Comparison of ENCODE assay signal across 12 cellular contexts in the genomic region with DNA sequence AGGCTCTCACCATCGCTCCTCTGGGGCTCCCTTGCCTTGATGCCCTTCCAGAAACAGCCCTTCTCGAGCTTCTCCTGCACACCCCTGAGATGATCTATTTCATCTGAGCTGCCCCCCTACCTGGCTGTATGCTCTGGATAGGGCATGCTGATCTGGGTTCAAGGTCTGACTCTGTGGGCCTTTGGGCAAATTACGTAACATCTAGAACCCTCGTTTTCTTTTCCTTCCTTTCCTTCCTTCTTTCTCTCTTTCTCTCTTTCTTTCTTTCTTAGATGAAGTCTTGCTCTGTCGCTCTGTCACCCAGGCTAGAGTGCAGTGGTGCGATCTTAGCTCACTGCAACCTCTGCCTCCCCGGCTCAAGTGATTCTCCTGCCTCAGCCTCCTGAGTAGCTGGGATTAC. TPM values are rescaled to one million over a fixed set of nuclear protein-coding genes. Genes with fewer than 3 reads are reported as not detected.
A peak's percentile ranks its signal among the peaks of the same experiment; 100 is the strongest.
DNase-seq lines count a peak whose midpoint lies in the region; ATAC-seq, FAIRE-seq and TF ChIP-seq lines count a peak whose summit lies in the region.
"Had no signal": no experiment of that assay in that cellular context is flagged by ENCODE, and none has a peak within 500 bp of the region (broad histone marks: within the 10 kb centered on the region; RNA-seq: fewer than 3 reads in every experiment).

No MANE protein-coding gene starts in this region.

- no peaks in the 10 kb centered on the region for H3K27me3 ChIP-seq in CD8-positive, alpha-beta T cell (ENCODE audit: insufficient read depth, low read length)
- H3K27me3 ChIP-seq in IMR-90 (ENCODE audit: control insufficient read depth, insufficient read depth, low read length) (no peaks in the 10 kb centered on the region), K562 (ENCODE audit: control insufficient read depth in 2 of 2, insufficient read depth in 2 of 2, low read length in 2 of 2) (no peaks in the 10 kb centered on the region)
- H3K27me3 ChIP-seq: brain microvascular endothelial cell, sigmoid colon had no signal

- H3K27me3 Mint-ChIP-seq in CD8-positive, alpha-beta T cell (ENCODE audit: low read depth) = no peaks in the 10 kb centered on the region
- H3K27me3 Mint-ChIP-seq in natural killer cell treated with Interleukin-12 subunit alpha and Interleukin-12 subunit beta and Interleukin-15 and Interleukin-18, amount 100 ng/mL, for 72 hours = peaks cover 0 to 3% of the 10 kb centered on the region in 2 donors

- H3K14ac ChIP-seq in IMR-90 (replicated peaks; ENCODE audit: low read depth, low read length) = peak overlapping the region; percentile 81; the same call in 1 of the 2 replicates

- H3K4me1 Mint-ChIP-seq in CD8-positive, alpha-beta T cell (ENCODE audit: low read depth) = peaks cover 55% of the 10 kb centered on the region
- peaks cover 28 to 48% of the 10 kb centered on the region in 2 donors for H3K4me1 Mint-ChIP-seq in natural killer cell treated with Interleukin-12 subunit alpha and Interleukin-12 subunit beta and Interleukin-15 and Interleukin-18, amount 100 ng/mL, for 72 hours (ENCODE audit: low read depth in 2 of 2)

- H3K56ac ChIP-seq in IMR-90 (ENCODE audit: extremely low read depth, insufficient read depth, low read length) = no peak overlapping the region

- no peak for DNase-seq in CD8-positive, alpha-beta T cell
- DNase-seq in IMR-90 (no peak), K562 (ENCODE audit: extremely low read depth in 1 of 4, low spot score in 3 of 4) (no peak), hypothalamus (lab: John Stamatoyannopoulos, UW) (no peak), HK-2 (ENCODE audit: unreplicated experiment) (no peak)
- DNase-seq in natural killer cell treated with Interleukin-12 subunit alpha and Interleukin-12 subunit beta and Interleukin-15 and Interleukin-18, amount 100 ng/mL, for 72 hours (ENCODE audit: low spot score) = no peak
- DNase-seq: brain microvascular endothelial cell, NCI-H1694, NCI-H524 treated with DMSO at 0.1 percent for 48 hours, sigmoid colon had no signal

- H2AFZ ChIP-seq in IMR-90 (replicated peaks; ENCODE audit: low read length, poor library complexity) = no peak overlapping the region
- H2AFZ ChIP-seq in K562 (ENCODE audit: low read depth, low read length) = no peak overlapping the region

- TF ChIP-seq RAD21 in IMR-90 (IDR thresholded peaks at IDR 0.05; ENCODE audit: low read length) (no peak), K562 (CRISPR knock-in tag; conservative IDR thresholded peaks at IDR 0.05 in 1 of 2, IDR thresholded peaks at IDR 0.05 in 1 of 2) (no peak)

- peak overlapping the region; percentile 100; the same call in 2 of the 3 replicates for H2BK15ac ChIP-seq in IMR-90 (ENCODE audit: low read depth, low read length)

- dilution Hi-C loops in IMR-90 (cut with HindIII; ENCODE audit: low sequenced_read_pairs, unreplicated experiment) = no loop called here

- no peaks in the 10 kb centered on the region for H3K36me3 Mint-ChIP-seq in CD8-positive, alpha-beta T cell
- no peaks in the 10 kb centered on the region for H3K36me3 Mint-ChIP-seq in natural killer cell treated with Interleukin-12 subunit alpha and Interleukin-12 subunit beta and Interleukin-15 and Interleukin-18, amount 100 ng/mL, for 72 hours

- peak overlapping the region; percentile 63; the same call in 1 of the 2 replicates for H3K18ac ChIP-seq in IMR-90 (ENCODE audit: low read depth, low read length)

- H3K79me1 ChIP-seq in IMR-90 (ENCODE audit: low read depth in 1 of 2, low read length in 2 of 2) = peaks cover 0 to 12% of the 10 kb centered on the region in 2 experiments; a peak in 2 of 4 replicates

- no peak overlapping the region for H3K4me2 ChIP-seq in IMR-90 (ENCODE audit: low read depth, low read length)
- no peak overlapping the region for H3K4me2 ChIP-seq in K562 (ENCODE audit: insufficient read depth, low read length)

- H2AK5ac ChIP-seq in IMR-90 (ENCODE audit: low read depth, low read length) = peak overlapping the region; percentile 99

- intact Hi-C loops in CD8-positive, alpha-beta T cell (cut with DNase I, micrococcal nuclease) = loop anchor here (2.0 to 5.0 kb wide), 3 partner anchors 62 to 159 kb away; no protein-coding TSS in a partner anchor
- intact Hi-C loops in IMR-90 (cut with micrococcal nuclease) = no loop called here
- intact Hi-C loops in K562 (cut with micrococcal nuclease) = no loop called here

- H4K5ac ChIP-seq in IMR-90 (ENCODE audit: low read depth, low read length) = peak overlapping the region; percentile 49; the same call in 1 of the 2 replicates

- WGBS in IMR-90 (ENCODE audit: extremely low coverage in 2 of 2, insufficient read length in 1 of 2), 2 experiments = 100% methylated on average over 1 of the region's 7 CpGs; no CpG with 5 or more reads in 1 of the 2 experiments
- WGBS in K562 (ENCODE audit: insufficient coverage, low coverage, missing lambda C conversion rate) = 80% methylated on average over 7 of the region's 7 CpGs

- H3K4me3 Mint-ChIP-seq in CD8-positive, alpha-beta T cell = peak overlapping the region; percentile 50
- peak overlapping the region; percentile 71 for H3K4me3 Mint-ChIP-seq in natural killer cell treated with Interleukin-12 subunit alpha and Interleukin-12 subunit beta and Interleukin-15 and Interleukin-18, amount 100 ng/mL, for 72 hours

- in situ Hi-C loops in IMR-90 (cut with MboI; ENCODE audit: low sequenced_read_pairs) = no loop called here
- in situ Hi-C loops in K562 (cut with MboI) = no loop called here

- H3K27ac ChIP-seq in CD8-positive, alpha-beta T cell (ENCODE audit: low read depth, low read length) = peak overlapping the region; percentile 65
- H3K27ac ChIP-seq in IMR-90 (ENCODE audit: insufficient read depth, low read length) = no peak overlapping the region
- no peak overlapping the region for H3K27ac ChIP-seq in K562 (ENCODE audit: extremely low read depth, low read depth, low read length)
- H3K27ac ChIP-seq: brain microvascular endothelial cell, sigmoid colon had no signal

- CTCF ChIA-PET in CD8-positive, alpha-beta T cell (lab: Charles Lee) = interaction anchor here (0.7 to 3.7 kb wide), 6 partner anchors 17 to 139 kb away, joined by 3 to 27 read pairs (median 4); no protein-coding TSS in a partner anchor
- CTCF ChIA-PET in IMR-90 (lab: Yijun Ruan, JAX) (interaction anchor here (0.7 to 1.6 kb wide), 2 partner anchors 52 to 74 kb away, joined by 3 to 5 read pairs; no protein-coding TSS in a partner anchor), K562 (lab: Yijun Ruan, JAX; ENCODE audit: low intra/inter-chr PET ratio) (no interaction called here)

- H3K4me1 ChIP-seq in CD8-positive, alpha-beta T cell (ENCODE audit: insufficient read depth, low read length) = peaks cover 37% of the 10 kb centered on the region
- H3K4me1 ChIP-seq in IMR-90 (ENCODE audit: control insufficient read depth, insufficient read depth, low read length) = peaks cover 22% of the 10 kb centered on the region
- peaks cover 22 to 33% of the 10 kb centered on the region in 2 experiments for H3K4me1 ChIP-seq in K562 (replicated peaks in 1 of 2; ENCODE audit: control insufficient read depth in 2 of 2, insufficient read depth in 2 of 2, low read length in 2 of 2)

- H4K8ac ChIP-seq in IMR-90 (ENCODE audit: low read depth in 2 of 2, low read length in 2 of 2) = peak overlapping the region; percentile 53 to 90; a peak in 2 of 4 replicates

- TF ChIP-seq CTCF in CD8-positive, alpha-beta T cell (IDR thresholded peaks at IDR 0.05) = no peak
- TF ChIP-seq CTCF in IMR-90 (conservative IDR thresholded peaks at IDR 0.05; ENCODE audit: low read depth, low read length) (no peak), K562 (IDR thresholded peaks at IDR 0.05 in 2 of 3, conservative IDR thresholded peaks at IDR 0.05 in 1 of 3; ENCODE audit: insufficient read depth in 2 of 3, low read depth in 1 of 3, low read length in 3 of 3) (no peak)

- H3K9me3 ChIP-seq in CD8-positive, alpha-beta T cell (ENCODE audit: low read length) = no peaks in the 10 kb centered on the region
- H3K9me3 ChIP-seq in IMR-90 (ENCODE audit: control insufficient read depth, insufficient read depth, low read length) (no peaks in the 10 kb centered on the region), K562 (replicated peaks; ENCODE audit: control insufficient read depth, insufficient read depth, low read depth, low read length) (no peaks in the 10 kb centered on the region)
- H3K9me3 ChIP-seq: sigmoid colon had no signal

- H4K20me1 ChIP-seq in IMR-90 (ENCODE audit: insufficient read depth, low read length) = no peaks in the 10 kb centered on the region
- no peaks in the 10 kb centered on the region for H4K20me1 ChIP-seq in K562 (replicated peaks; ENCODE audit: control insufficient read depth, insufficient read depth, low read length)

- no peak overlapping the region for H3K23ac ChIP-seq in IMR-90 (ENCODE audit: low read depth, low read length)

- BruUV-seq in IMR-90 (replicated peaks; lab: Mats Ljungman, UMichigan) (no TSS peak), K562 (replicated peaks; lab: Mats Ljungman, UMichigan) (no TSS peak)

- POLR2A ChIA-PET in CD8-positive, alpha-beta T cell (lab: Charles Lee) = interaction anchor here (1.0 to 2.1 kb wide), 5 partner anchors 9 to 139 kb away, joined by 3 to 14 read pairs (median 8); no protein-coding TSS in a partner anchor
- POLR2A ChIA-PET in IMR-90 (lab: Charles Lee; ENCODE audit: unreplicated experiment) = no interaction called here
- POLR2A ChIA-PET in K562 (lab: Yijun Ruan, JAX) = interaction anchor here (0.7 to 1.1 kb wide), 3 partner anchors 8 to 64 kb away, joined by 3 to 5 read pairs (median 4); partner anchors contain the start of gene TOP2A

- no peaks in the 10 kb centered on the region for H3K79me2 ChIP-seq in K562 (ENCODE audit: control insufficient read depth, insufficient read depth, low read length)

- H3K36me3 ChIP-seq in CD8-positive, alpha-beta T cell (ENCODE audit: insufficient read depth, low read length) = no peaks in the 10 kb centered on the region
- H3K36me3 ChIP-seq in IMR-90 (ENCODE audit: control insufficient read depth, insufficient read depth, low read length) (no peaks in the 10 kb centered on the region), K562 (ENCODE audit: control insufficient read depth, insufficient read depth, low read length) (no peaks in the 10 kb centered on the region)
- H3K36me3 ChIP-seq: brain microvascular endothelial cell, sigmoid colon had no signal

- peak overlapping the region; percentile 98 for H3K27ac Mint-ChIP-seq in CD8-positive, alpha-beta T cell
- peak overlapping the region; percentile 77 to 78 for H3K27ac Mint-ChIP-seq in natural killer cell treated with Interleukin-12 subunit alpha and Interleukin-12 subunit beta and Interleukin-15 and Interleukin-18, amount 100 ng/mL, for 72 hours

- H3K4me3 ChIP-seq in CD8-positive, alpha-beta T cell (ENCODE audit: low read depth, low read length) = peak overlapping the region; percentile 3
- H3K4me3 ChIP-seq in IMR-90 (ENCODE audit: insufficient read depth, low read depth, low read length) = no peak overlapping the region
- H3K4me3 ChIP-seq in K562 = no peak overlapping the region
- H3K4me3 ChIP-seq: sigmoid colon had no signal

- H2AK9ac ChIP-seq in IMR-90 (replicated peaks; ENCODE audit: low read depth, low read length, poor library complexity) = peak overlapping the region; percentile 90

- H4K91ac ChIP-seq in IMR-90 (ENCODE audit: insufficient read depth, low read depth, low read length) = peak overlapping the region; percentile 75

- peak overlapping the region; percentile 93 for H2BK120ac ChIP-seq in IMR-90 (ENCODE audit: low read depth, low read length)

- no peaks in the 10 kb centered on the region for H3K9me3 Mint-ChIP-seq in CD8-positive, alpha-beta T cell
- no peaks in the 10 kb centered on the region for H3K9me3 Mint-ChIP-seq in natural killer cell treated with Interleukin-12 subunit alpha and Interleukin-12 subunit beta and Interleukin-15 and Interleukin-18, amount 100 ng/mL, for 72 hours

- H3K9ac ChIP-seq in IMR-90 (ENCODE audit: low read depth, low read length) = no peak overlapping the region
- H3K9ac ChIP-seq in K562 (ENCODE audit: insufficient read depth in 1 of 2, low read depth in 2 of 2, low read length in 2 of 2) = no peak overlapping the region

- H2BK5ac ChIP-seq in IMR-90 (ENCODE audit: low read depth, low read length, poor library complexity, severe bottlenecking) = no peak overlapping the region

- ATAC-seq in CD8-positive, alpha-beta T cell = no peak
- ATAC-seq in IMR-90 (ENCODE audit: low read depth) (no peak), K562 (no peak), GM18511 (IDR thresholded peaks at IDR 0.05; ENCODE audit: unreplicated experiment) (no peak), HG02763 (IDR thresholded peaks at IDR 0.05; ENCODE audit: unreplicated experiment) (no peak)
- ATAC-seq in natural killer cell treated with Interleukin-12 subunit alpha and Interleukin-12 subunit beta and Interleukin-15 and Interleukin-18, amount 100 ng/mL, for 72 hours = no peak

- FAIRE-seq in K562 (lab: Jason Lieb, UNC) = no peak

- no peak for TF ChIP-seq POLR2A in IMR-90 (IDR thresholded peaks at IDR 0.05; ENCODE audit: low read depth, low read length)
- TF ChIP-seq POLR2A in K562 (conservative IDR thresholded peaks at IDR 0.05) = no peak

- H3K9me1 ChIP-seq in IMR-90 (ENCODE audit: insufficient read depth, low read length) = peaks cover 35% of the 10 kb centered on the region
- H3K9me1 ChIP-seq in K562 (ENCODE audit: control insufficient read depth, insufficient read depth, low read length) = no peaks in the 10 kb centered on the region

- H3K4ac ChIP-seq in IMR-90 (ENCODE audit: low read depth, low read length) = peak overlapping the region; percentile 91

- TF ChIP-seq EP300 in K562 (IDR thresholded peaks at IDR 0.05; ENCODE audit: low read length) = no peak

- peak overlapping the region; percentile 91 for H2BK20ac ChIP-seq in IMR-90 (ENCODE audit: low read depth, low read length)

RNA-seq across cellular contexts. Expression of gene TNS4, which starts 20.3 kb away (rescaled TPM):
- total RNA-seq in CD8-positive, alpha-beta T cell = 1 to 10 TPM; 1.9 to 2.9 TPM
- 0.28 TPM in 1 of 2 replicates, not detected in the other for total RNA-seq in IMR-90 (2012; rRNA removed)
- 0.07 TPM in 1 of 2 replicates, not detected in the other for polyA plus RNA-seq in IMR-90 (2012; rRNA removed)
- 0.07 and 0.08 TPM in 2 replicates for polyA plus RNA-seq in IMR-90 (2012; cell fraction: cytosol; rRNA removed)
- 0.33 and 0.57 TPM in 2 replicates for polyA plus RNA-seq in IMR-90 (2012; cell fraction: nucleus; rRNA removed; ENCODE audit: low replicate concordance)
- total RNA-seq in K562 (2011; cell fraction: chromatin; rRNA removed; ENCODE audit: low replicate concordance) = 2.1 and 5.8 TPM in 2 replicates
- total RNA-seq in K562 (2011; cell fraction: nucleolus; rRNA removed) = 1.4 and 1.7 TPM in 2 replicates
- 2.7 and 2.8 TPM in 2 replicates for total RNA-seq in K562 (2011; cell fraction: nucleoplasm; rRNA removed)
- 0.18 and 0.24 TPM in 2 replicates for total RNA-seq in K562 (2014; rRNA removed)
- total RNA-seq in K562 (2014; rRNA removed; fragmentation: Illumina TruSeq; extraction: Trizol) = 0.06 and 0.11 TPM in 2 replicates
- total RNA-seq in K562 (2015; rRNA removed; fragmentation: Illumina TruSeq; extraction: Trizol) = not detected in 2 replicates
- total RNA-seq in K562 (2021) = 0.73 and 0.78 TPM in 2 replicates
- polyA plus RNA-seq in K562 (2011; rRNA removed) = 0.15 and 0.53 TPM in 2 replicates
- polyA plus RNA-seq in K562 (2011; cell fraction: cytosol; rRNA removed) = 0.09 and 0.89 TPM in 2 replicates
- 0.38 and 4.1 TPM in 2 replicates for polyA plus RNA-seq in K562 (2011; cell fraction: nucleus; rRNA removed)
- polyA plus RNA-seq in K562 (2012) = 0.49 and 1.4 TPM in 2 replicates
- 0.54 and 0.61 TPM in 2 replicates for polyA plus RNA-seq in K562 (2014; fragmentation: Illumina TruSeq; extraction: Trizol)
- polyA plus RNA-seq in K562 (2014; fragmentation: Nextera tagmentation; extraction: Ambion mirVana) = under 1 TPM; 0.04 to 0.07 TPM
- 0.29 and 0.40 TPM in 2 replicates for polyA plus RNA-seq in K562 (2014; rRNA removed)
- polyA minus RNA-seq in K562 (2011; rRNA and poly(A)+ RNA removed) = 1.1 TPM in 1 of 2 replicates, not detected in the other
- polyA minus RNA-seq in K562 (2011; cell fraction: cytosol; rRNA and poly(A)+ RNA removed) = 1.1 TPM in 1 of 2 replicates, not detected in the other
- polyA minus RNA-seq in K562 (2011; cell fraction: nucleus; rRNA and poly(A)+ RNA removed) = 0.22 and 2.7 TPM in 2 replicates
- 1 to 10 TPM in 1 of 2 donors, under 1 TPM in 1; 0.76 to 2.9 TPM for total RNA-seq in natural killer cell treated with Interleukin-12 subunit alpha and Interleukin-12 subunit beta and Interleukin-15 and Interleukin-18, amount 100 ng/mL, for 72 hours
- total RNA-seq: sigmoid colon had no signal

RNA-seq across cellular contexts. Expression of gene IGFBP4, which starts 37.9 kb away (rescaled TPM):
- total RNA-seq in CD8-positive, alpha-beta T cell = 1 to 10 TPM; 5.1 to 5.2 TPM
- total RNA-seq in IMR-90 (2012; rRNA removed) (257 and 308 TPM in 2 replicates), K562 (2014; rRNA removed) (17.8 and 18.6 TPM in 2 replicates), K562 (2014; rRNA removed; fragmentation: Illumina TruSeq; extraction: Trizol) (18.1 and 18.3 TPM in 2 replicates), K562 (2015; rRNA removed; fragmentation: Illumina TruSeq; extraction: Trizol) (12.0 and 12.6 TPM in 2 replicates), K562 (2021) (87.6 and 99.8 TPM in 2 replicates)
- polyA plus RNA-seq in IMR-90 (2012; rRNA removed) (1,187 TPM in 2 replicates), K562 (2011; rRNA removed) (47.2 and 98.1 TPM in 2 replicates), K562 (2014; fragmentation: Illumina TruSeq; extraction: Trizol) (46.6 and 64.4 TPM in 2 replicates), K562 (2014; fragmentation: Nextera tagmentation; extraction: Ambion mirVana) (10 to 100 TPM in 1 of 2 experiments, 1 to 10 TPM in 1; 8.8 to 10.8 TPM), K562 (2014; rRNA removed) (37.5 and 43.5 TPM in 2 replicates)
- polyA plus RNA-seq in IMR-90 (2012; cell fraction: cytosol; rRNA removed) = 1,397 and 1,707 TPM in 2 replicates
- polyA plus RNA-seq in IMR-90 (2012; cell fraction: nucleus; rRNA removed; ENCODE audit: low replicate concordance) = 452 and 510 TPM in 2 replicates
- 53.3 and 148 TPM in 2 replicates for total RNA-seq in K562 (2011; cell fraction: chromatin; rRNA removed; ENCODE audit: low replicate concordance)
- 159 and 208 TPM in 2 replicates for total RNA-seq in K562 (2011; cell fraction: nucleolus; rRNA removed)
- total RNA-seq in K562 (2011; cell fraction: nucleoplasm; rRNA removed) = 156 and 209 TPM in 2 replicates
- polyA plus RNA-seq in K562 (2011; cell fraction: cytosol; rRNA removed) = 47.0 and 129 TPM in 2 replicates
- 23.9 and 76.5 TPM in 2 replicates for polyA plus RNA-seq in K562 (2011; cell fraction: nucleus; rRNA removed)
- polyA plus RNA-seq in K562 (2012) = 64.1 and 158 TPM in 2 replicates
- polyA minus RNA-seq in K562 (2011; rRNA and poly(A)+ RNA removed) = 39.8 and 98.7 TPM in 2 replicates
- 51.3 and 106 TPM in 2 replicates for polyA minus RNA-seq in K562 (2011; cell fraction: cytosol; rRNA and poly(A)+ RNA removed)
- 11.2 and 17.0 TPM in 2 replicates for polyA minus RNA-seq in K562 (2011; cell fraction: nucleus; rRNA and poly(A)+ RNA removed)
- total RNA-seq in natural killer cell treated with Interleukin-12 subunit alpha and Interleukin-12 subunit beta and Interleukin-15 and Interleukin-18, amount 100 ng/mL, for 72 hours = under 1 TPM; 0.59 to 0.88 TPM

Comparison
In these comparisons a context has a peak if more than half of its experiments do, and no peak if none do; other contexts are left out.
1. intact Hi-C loops: an anchor here in CD8-positive, alpha-beta T cell (2.0 to 5.0 kb wide); none called in IMR-90 and K562.